Comparison of ENCODE assay signal across 19 cellular contexts in genomic region chr2:145119225-145119624, GRCh38.
DNase-seq lines count a peak whose midpoint lies in the region; ATAC-seq lines count a peak whose summit lies in the region.
"Had no signal": no experiment of that assay in that cellular context is flagged by ENCODE, and none has a peak within 500 bp of the region (broad histone marks: within the 10 kb centered on the region; RNA-seq: fewer than 3 reads in every experiment).

No MANE protein-coding gene starts in this region.

- H3K36me3 Mint-ChIP-seq in stimulated activated effector memory CD8-positive, alpha-beta T cell treated with anti-CD3 and anti-CD28 coated beads, Interleukin-12 subunit alpha, Interleukin-12 subunit beta, amount 100 ng/mL, for 72 hours, result no peaks in the 10 kb centered on the region
- H3K36me3 Mint-ChIP-seq: activated naive CD4-positive, alpha-beta T cell treated with anti-CD3 and anti-CD28 coated beads, Interleukin-2, amount 50 U/mL, for 24 hours had no signal

- H3K4me1 ChIP-seq in right cardiac atrium (ENCODE audit: control insufficient read depth, insufficient read depth, low read length), result no peaks in the 10 kb centered on the region
- H3K4me1 ChIP-seq: breast epithelium had no signal

- intact Hi-C loops in right cardiac atrium (cut with DNase I), result no loop called here

- no peaks in the 10 kb centered on the region for H3K27me3 ChIP-seq in right cardiac atrium (ENCODE audit: control insufficient read depth, insufficient read depth)
- H3K27me3 ChIP-seq: breast epithelium had no signal

- H3K4me3 Mint-ChIP-seq in stimulated activated effector memory CD8-positive, alpha-beta T cell treated with anti-CD3 and anti-CD28 coated beads, Interleukin-12 subunit alpha, Interleukin-12 subunit beta, amount 100 ng/mL, for 72 hours, result no peak overlapping the region
- H3K4me3 Mint-ChIP-seq: activated naive CD4-positive, alpha-beta T cell treated with anti-CD3 and anti-CD28 coated beads, Interleukin-2, amount 50 U/mL, for 24 hours; effector memory CD8-positive, alpha-beta T cell had no signal

- H3K9me3 Mint-ChIP-seq in stimulated activated effector memory CD8-positive, alpha-beta T cell treated with anti-CD3 and anti-CD28 coated beads, Interleukin-12 subunit alpha, Interleukin-12 subunit beta, amount 100 ng/mL, for 72 hours, result peaks cover 4% of the 10 kb centered on the region

- no peak overlapping the region for H3K4me3 ChIP-seq in right cardiac atrium (ENCODE audit: low read length)
- H3K4me3 ChIP-seq: breast epithelium, thoracic aorta had no signal

- no peak for DNase-seq in stimulated activated effector memory CD8-positive, alpha-beta T cell treated with anti-CD3 and anti-CD28 coated beads, Interleukin-12 subunit alpha, Interleukin-12 subunit beta, amount 100 ng/mL, for 72 hours (ENCODE audit: low spot score in 2 of 2)
- DNase-seq in GM19238 (ENCODE audit: insufficient read length, low spot score) (no peak), right cardiac atrium (no peak), ecto neural progenitor cell (ENCODE audit: low spot score) (no peak)
- DNase-seq: activated CD4-positive, CD25-positive, alpha-beta regulatory T cell; C1 segment of cervical spinal cord; DMS79 treated with DMSO at 0.1 percent for 48 hours; effector memory CD8-positive, alpha-beta T cell; mammary epithelial cell; NCI-H2029 treated with DMSO at 0.1 percent for 48 hours; NCI-H69; SW 1271 had no signal

- peak; percentile 70 for ATAC-seq in GM18867 (IDR thresholded peaks at IDR 0.05; ENCODE audit: unreplicated experiment)
- ATAC-seq in GM21786 (IDR thresholded peaks at IDR 0.05; ENCODE audit: unreplicated experiment), result peak; percentile 73
- ATAC-seq in HG03280 (IDR thresholded peaks at IDR 0.05; ENCODE audit: unreplicated experiment), result peak; percentile 48
- peak; percentile 68 for ATAC-seq in stimulated activated effector memory CD8-positive, alpha-beta T cell treated with anti-CD3 and anti-CD28 coated beads, Interleukin-12 subunit alpha, Interleukin-12 subunit beta, amount 100 ng/mL, for 72 hours
- no peak for ATAC-seq in right cardiac atrium
- ATAC-seq: effector memory CD8-positive, alpha-beta T cell; Panc1 had no signal

- no peak overlapping the region for H3K27ac Mint-ChIP-seq in stimulated activated effector memory CD8-positive, alpha-beta T cell treated with anti-CD3 and anti-CD28 coated beads, Interleukin-12 subunit alpha, Interleukin-12 subunit beta, amount 100 ng/mL, for 72 hours
- H3K27ac Mint-ChIP-seq: activated naive CD4-positive, alpha-beta T cell treated with anti-CD3 and anti-CD28 coated beads, Interleukin-2, amount 50 U/mL, for 24 hours; effector memory CD8-positive, alpha-beta T cell had no signal

- no peak overlapping the region for H3K27ac ChIP-seq in right cardiac atrium (ENCODE audit: low read length)
- H3K27ac ChIP-seq: breast epithelium, thoracic aorta had no signal

- WGBS in right cardiac atrium, result 87% methylated on average over 1 of the region's 1 CpG

- H3K9me3 ChIP-seq in right cardiac atrium (ENCODE audit: control insufficient read depth, low read length), result no peaks in the 10 kb centered on the region
- H3K9me3 ChIP-seq: breast epithelium, thoracic aorta had no signal

- peaks cover 5% of the 10 kb centered on the region for H3K4me1 Mint-ChIP-seq in stimulated activated effector memory CD8-positive, alpha-beta T cell treated with anti-CD3 and anti-CD28 coated beads, Interleukin-12 subunit alpha, Interleukin-12 subunit beta, amount 100 ng/mL, for 72 hours
- H3K4me1 Mint-ChIP-seq: activated naive CD4-positive, alpha-beta T cell treated with anti-CD3 and anti-CD28 coated beads, Interleukin-2, amount 50 U/mL, for 24 hours had no signal

Comparison
In these comparisons a context has a peak if more than half of its experiments do, and no peak if none do; other contexts are left out.
1. ATAC-seq: peak in GM18867 (single experiment), GM21786 (single experiment), HG03280 (single experiment) and stimulated activated effector memory CD8-positive, alpha-beta T cell treated with anti-CD3 and anti-CD28 coated beads, Interleukin-12 subunit alpha, Interleukin-12 subunit beta, amount 100 ng/mL, for 72 hours (single experiment); none in right cardiac atrium (0 of 2).